In the genomic region with DNA sequence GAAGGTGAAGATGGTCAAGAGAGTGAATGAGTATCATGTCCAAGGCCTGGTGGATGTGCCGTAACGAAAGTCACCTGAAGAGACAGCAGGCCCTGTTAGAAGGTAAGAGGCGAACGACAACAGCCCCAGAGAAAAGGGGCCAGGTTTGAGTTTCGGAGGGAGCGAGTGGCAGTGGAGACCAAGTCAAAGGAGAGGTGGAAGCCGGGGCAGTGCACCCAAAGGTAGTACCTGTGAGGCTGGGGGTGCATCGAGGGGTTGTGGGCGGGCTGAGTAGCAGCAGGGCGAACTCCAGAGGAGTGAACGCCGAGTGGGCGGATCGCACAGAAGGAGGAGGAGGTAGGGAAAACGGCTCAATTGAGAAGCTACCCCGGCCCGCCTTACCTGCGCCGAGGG, we compare ENCODE assay signal across 8 cellular contexts. TPM values are rescaled to one million over a fixed set of nuclear protein-coding genes. Genes with fewer than 3 reads are reported as not detected.
DNase-seq lines count a peak whose midpoint lies in the region; ATAC-seq and TF ChIP-seq lines count a peak whose summit lies in the region.

No MANE protein-coding gene starts in this region.

- H3K4me3 Mint-ChIP-seq in dendritic cell treated with granulocyte-macrophage colony-stimulating factor and Interleukin-4, amounts not matched to agents 40 ng/mL and 50 ng/mL, for 4 days, result peak overlapping the region; percentile 98

- ATAC-seq in GM18505 (IDR thresholded peaks at IDR 0.05; ENCODE audit: unreplicated experiment) (peak; percentile 33), HG02943 (IDR thresholded peaks at IDR 0.05; ENCODE audit: low read depth, unreplicated experiment) (peak; percentile 36)

- no peaks in the 10 kb centered on the region for H3K27me3 Mint-ChIP-seq in dendritic cell treated with granulocyte-macrophage colony-stimulating factor and Interleukin-4, amounts not matched to agents 40 ng/mL and 50 ng/mL, for 4 days

- peak overlapping the region; percentile 76 for H3K9ac ChIP-seq in mucosa of stomach (ENCODE audit: low read length)

- H3K4me3 ChIP-seq in mucosa of stomach (ENCODE audit: low read length), result peak overlapping the region; percentile 79

- TF ChIP-seq POLR2A in GM18505 (IDR thresholded peaks at IDR 0.05; ENCODE audit: borderline replicate concordance, extremely low read depth, insufficient read depth, insufficient read length), result no peak

- peaks cover 11% of the 10 kb centered on the region for H3K4me1 ChIP-seq in mucosa of stomach (ENCODE audit: control insufficient read depth, insufficient read depth, low read length)

- TF ChIP-seq CTCF in 22Rv1 (IDR thresholded peaks at IDR 0.05), result no peak

- no peaks in the 10 kb centered on the region for H3K36me3 ChIP-seq in mucosa of stomach (ENCODE audit: control insufficient read depth, insufficient read depth, low read length)

- H3K36me3 Mint-ChIP-seq in dendritic cell treated with granulocyte-macrophage colony-stimulating factor and Interleukin-4, amounts not matched to agents 40 ng/mL and 50 ng/mL, for 4 days (ENCODE audit: low read depth), result peaks cover 52% of the 10 kb centered on the region

- H3K27ac Mint-ChIP-seq in dendritic cell treated with granulocyte-macrophage colony-stimulating factor and Interleukin-4, amounts not matched to agents 40 ng/mL and 50 ng/mL, for 4 days, result peak overlapping the region; percentile 99

- DNase-seq in AG08396 (ENCODE audit: low spot score) (no peak), KBM-7 (no peak)

- intact Hi-C loops in dendritic cell treated with granulocyte-macrophage colony-stimulating factor and Interleukin-4, amounts not matched to agents 40 ng/mL and 50 ng/mL, for 4 days (cut with micrococcal nuclease), result loop anchor here (5.0 kb wide), 1 partner anchor 295 kb away; a partner anchor contains a TSS

- no peaks in the 10 kb centered on the region for H3K9me3 ChIP-seq in mucosa of stomach (ENCODE audit: control insufficient read depth, low read length)

- H3K27ac ChIP-seq in 22Rv1, result peak overlapping the region; percentile 88

- H3K4me1 Mint-ChIP-seq in dendritic cell treated with granulocyte-macrophage colony-stimulating factor and Interleukin-4, amounts not matched to agents 40 ng/mL and 50 ng/mL, for 4 days (ENCODE audit: low read depth), result peaks cover 46% of the 10 kb centered on the region

- H3K9me3 Mint-ChIP-seq in dendritic cell treated with granulocyte-macrophage colony-stimulating factor and Interleukin-4, amounts not matched to agents 40 ng/mL and 50 ng/mL, for 4 days, result no peaks in the 10 kb centered on the region

- H3K27me3 ChIP-seq in mucosa of stomach (ENCODE audit: control insufficient read depth, insufficient read depth, low read length), result no peaks in the 10 kb centered on the region

- in situ Hi-C loops in KBM-7 (cut with MboI; ENCODE audit: low pct_unique_long_range_greater_than_20kb, low sequenced_read_pairs), result no loop called here

TF ChIP-seq in PFSK-1, 5 proteins besides CTCF, POLR2A, EP300 and RAD21:
- TF ChIP-seq SIN3A (IDR thresholded peaks at IDR 0.05; ENCODE audit: borderline replicate concordance, insufficient read depth, low read length) (no peak), TAF1 (IDR thresholded peaks at IDR 0.05; ENCODE audit: borderline replicate concordance, insufficient read depth, low read length) (0 out of 2 replicates have a peak, but pooled peaks have one; percentile 4)

RNA-seq across cellular contexts. Expression of a gene that starts 0.4 kb away (rescaled TPM):
- 1.9 TPM for polyA plus RNA-seq in PFSK-1 (2012; ENCODE audit: insufficient read length, low read depth)

RNA-seq across cellular contexts. Expression of a gene that starts 0.8 kb away (rescaled TPM):
- polyA plus RNA-seq in PFSK-1 (2012; ENCODE audit: insufficient read length, low read depth), result 20.6 TPM

RNA-seq across cellular contexts. Expression of a gene that starts 39.9 kb away (rescaled TPM):
- polyA plus RNA-seq in PFSK-1 (2012; ENCODE audit: insufficient read length, low read depth), result 6.6 TPM
